6 cellular contexts compared by ENCODE assay signal in the genomic region with DNA sequence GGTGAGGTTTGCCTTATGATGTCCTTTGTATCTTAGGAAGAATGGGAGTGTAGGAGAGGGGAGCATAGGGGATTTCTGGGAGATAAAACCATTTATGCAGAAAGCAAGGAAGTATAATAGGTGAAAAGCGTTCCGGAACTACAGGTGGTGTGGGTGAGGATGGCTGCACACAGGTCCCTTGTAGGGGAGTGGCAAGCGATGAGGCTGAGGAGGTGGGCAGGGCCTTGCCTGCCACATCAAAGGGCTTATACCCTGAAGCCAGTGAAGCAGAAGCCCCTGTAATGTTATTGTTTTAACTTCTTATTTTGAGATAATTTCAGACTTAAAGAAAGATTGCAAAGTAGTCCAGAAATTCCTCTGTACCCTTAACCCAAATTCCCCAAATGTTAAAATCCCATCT.
A peak's percentile ranks its signal among the peaks of the same experiment; 100 is the strongest.
DNase-seq lines count a peak whose midpoint lies in the region; ATAC-seq and TF ChIP-seq lines count a peak whose summit lies in the region.
"Not testable (repeated sequence)": the region's sequence is repeated elsewhere in the genome, so short reads cannot be mapped to it uniquely, and the experiment has no call there.

No MANE protein-coding gene starts in this region.

- peak; percentile 51 for ATAC-seq in CD8-positive, alpha-beta T cell
- ATAC-seq in DND-41 (ENCODE audit: insufficient read depth, low read depth), result peak; percentile 76; the same call in 2 of the 3 replicates
- peak; percentile 66 for ATAC-seq in activated CD8-positive, alpha-beta T cell treated with anti-CD3 and anti-CD28 coated beads, Interleukin-2, amount 10 ng/mL, durations not matched to agents 7 days and 5 days
- ATAC-seq in activated naive CD8-positive, alpha-beta T cell treated with anti-CD3 and anti-CD28 coated beads, Interleukin-2, amount 10 ng/mL, durations not matched to agents 7 days and 5 days (ENCODE audit: low read depth), result peak; percentile 74
- ATAC-seq in naive thymus-derived CD8-positive, alpha-beta T cell, result peak; percentile 68 to 83
- ATAC-seq in stimulated activated naive CD8-positive, alpha-beta T cell treated with anti-CD3 and anti-CD28 coated beads, Interleukin-15, amount 100 ng/mL, for 72 hours, result peak; percentile 41

- H2AFZ ChIP-seq in DND-41 (ENCODE audit: low read depth, low read length), result not testable (repeated sequence)

- not testable (repeated sequence) for H3K79me2 ChIP-seq in DND-41 (ENCODE audit: insufficient read depth, low read length)

- not testable (repeated sequence) for H3K27ac Mint-ChIP-seq in CD8-positive, alpha-beta T cell; activated CD8-positive, alpha-beta T cell treated with anti-CD3 and anti-CD28 coated beads, Interleukin-2, amount 10 ng/mL, durations not matched to agents 7 days and 5 days; activated naive CD8-positive, alpha-beta T cell treated with anti-CD3 and anti-CD28 coated beads, Interleukin-2, amount 10 ng/mL, durations not matched to agents 7 days and 5 days; naive thymus-derived CD8-positive, alpha-beta T cell; stimulated activated naive CD8-positive, alpha-beta T cell treated with anti-CD3 and anti-CD28 coated beads, Interleukin-15, amount 100 ng/mL, for 72 hours

- not testable (repeated sequence) for H3K27me3 Mint-ChIP-seq in CD8-positive, alpha-beta T cell (ENCODE audit: low read depth); activated CD8-positive, alpha-beta T cell treated with anti-CD3 and anti-CD28 coated beads, Interleukin-2, amount 10 ng/mL, durations not matched to agents 7 days and 5 days (ENCODE audit: low read depth); activated naive CD8-positive, alpha-beta T cell treated with anti-CD3 and anti-CD28 coated beads, Interleukin-2, amount 10 ng/mL, durations not matched to agents 7 days and 5 days; naive thymus-derived CD8-positive, alpha-beta T cell; stimulated activated naive CD8-positive, alpha-beta T cell treated with anti-CD3 and anti-CD28 coated beads, Interleukin-15, amount 100 ng/mL, for 72 hours

- H3K36me3 ChIP-seq in CD8-positive, alpha-beta T cell (ENCODE audit: insufficient read depth, low read length); DND-41 (ENCODE audit: insufficient read depth, low read length): not testable (repeated sequence)

- H3K27ac ChIP-seq in CD8-positive, alpha-beta T cell (ENCODE audit: low read depth, low read length); DND-41 (ENCODE audit: low read length): not testable (repeated sequence)

- not testable (repeated sequence) for H3K9me3 ChIP-seq in CD8-positive, alpha-beta T cell (ENCODE audit: low read length); DND-41 (ENCODE audit: insufficient read depth, low read length, severe bottlenecking)

- not testable (repeated sequence) for H3K4me2 ChIP-seq in DND-41 (ENCODE audit: insufficient read depth, low read length)

- H3K4me3 ChIP-seq in CD8-positive, alpha-beta T cell (ENCODE audit: low read depth, low read length); DND-41 (ENCODE audit: low read depth in 1 of 2, low read length in 2 of 2): not testable (repeated sequence)

- POLR2A ChIA-PET in CD8-positive, alpha-beta T cell (lab: Charles Lee); activated CD8-positive, alpha-beta T cell treated with anti-CD3 and anti-CD28 coated beads, Interleukin-2, amount 10 ng/mL, durations not matched to agents 7 days and 5 days (lab: Charles Lee); activated naive CD8-positive, alpha-beta T cell treated with anti-CD3 and anti-CD28 coated beads, Interleukin-2, amount 10 ng/mL, durations not matched to agents 7 days and 5 days (lab: Charles Lee); naive thymus-derived CD8-positive, alpha-beta T cell (lab: Charles Lee): not testable (repeated sequence)

- intact Hi-C loops in CD8-positive, alpha-beta T cell (cut with DNase I, micrococcal nuclease), result not testable (repeated sequence)

- CTCF ChIA-PET in CD8-positive, alpha-beta T cell (lab: Charles Lee); activated CD8-positive, alpha-beta T cell treated with anti-CD3 and anti-CD28 coated beads, Interleukin-2, amount 10 ng/mL, durations not matched to agents 7 days and 5 days (lab: Charles Lee): not testable (repeated sequence)

- H3K9me3 Mint-ChIP-seq in CD8-positive, alpha-beta T cell; activated CD8-positive, alpha-beta T cell treated with anti-CD3 and anti-CD28 coated beads, Interleukin-2, amount 10 ng/mL, durations not matched to agents 7 days and 5 days (ENCODE audit: insufficient read depth); activated naive CD8-positive, alpha-beta T cell treated with anti-CD3 and anti-CD28 coated beads, Interleukin-2, amount 10 ng/mL, durations not matched to agents 7 days and 5 days; naive thymus-derived CD8-positive, alpha-beta T cell; stimulated activated naive CD8-positive, alpha-beta T cell treated with anti-CD3 and anti-CD28 coated beads, Interleukin-15, amount 100 ng/mL, for 72 hours: not testable (repeated sequence)

- H4K20me1 ChIP-seq in DND-41 (ENCODE audit: insufficient read depth, low read length), result not testable (repeated sequence)

- H3K4me3 Mint-ChIP-seq in CD8-positive, alpha-beta T cell; activated CD8-positive, alpha-beta T cell treated with anti-CD3 and anti-CD28 coated beads, Interleukin-2, amount 10 ng/mL, durations not matched to agents 7 days and 5 days; activated naive CD8-positive, alpha-beta T cell treated with anti-CD3 and anti-CD28 coated beads, Interleukin-2, amount 10 ng/mL, durations not matched to agents 7 days and 5 days; naive thymus-derived CD8-positive, alpha-beta T cell; stimulated activated naive CD8-positive, alpha-beta T cell treated with anti-CD3 and anti-CD28 coated beads, Interleukin-15, amount 100 ng/mL, for 72 hours: not testable (repeated sequence)

- H3K4me1 Mint-ChIP-seq in CD8-positive, alpha-beta T cell (ENCODE audit: low read depth); activated CD8-positive, alpha-beta T cell treated with anti-CD3 and anti-CD28 coated beads, Interleukin-2, amount 10 ng/mL, durations not matched to agents 7 days and 5 days (ENCODE audit: low read depth); activated naive CD8-positive, alpha-beta T cell treated with anti-CD3 and anti-CD28 coated beads, Interleukin-2, amount 10 ng/mL, durations not matched to agents 7 days and 5 days; naive thymus-derived CD8-positive, alpha-beta T cell; stimulated activated naive CD8-positive, alpha-beta T cell treated with anti-CD3 and anti-CD28 coated beads, Interleukin-15, amount 100 ng/mL, for 72 hours: not testable (repeated sequence)

- not testable (repeated sequence) for DNase-seq in CD8-positive, alpha-beta T cell; DND-41; activated CD8-positive, alpha-beta T cell treated with anti-CD3 and anti-CD28 coated beads, Interleukin-2, amount 10 ng/mL, durations not matched to agents 7 days and 5 days; activated naive CD8-positive, alpha-beta T cell treated with anti-CD3 and anti-CD28 coated beads, Interleukin-2, amount 10 ng/mL, durations not matched to agents 7 days and 5 days; naive thymus-derived CD8-positive, alpha-beta T cell; stimulated activated naive CD8-positive, alpha-beta T cell treated with anti-CD3 and anti-CD28 coated beads, Interleukin-15, amount 100 ng/mL, for 72 hours

- H3K36me3 Mint-ChIP-seq in CD8-positive, alpha-beta T cell; activated CD8-positive, alpha-beta T cell treated with anti-CD3 and anti-CD28 coated beads, Interleukin-2, amount 10 ng/mL, durations not matched to agents 7 days and 5 days (ENCODE audit: low read depth); activated naive CD8-positive, alpha-beta T cell treated with anti-CD3 and anti-CD28 coated beads, Interleukin-2, amount 10 ng/mL, durations not matched to agents 7 days and 5 days; naive thymus-derived CD8-positive, alpha-beta T cell: not testable (repeated sequence)

- TF ChIP-seq CTCF in CD8-positive, alpha-beta T cell (IDR thresholded peaks at IDR 0.05); DND-41 (IDR thresholded peaks at IDR 0.05; ENCODE audit: borderline replicate concordance, extremely low read depth, low read length, poor library complexity, severe bottlenecking): not testable (repeated sequence)

- H3K9ac ChIP-seq in DND-41 (ENCODE audit: low read depth, low read length), result not testable (repeated sequence)

- not testable (repeated sequence) for H3K4me1 ChIP-seq in CD8-positive, alpha-beta T cell (ENCODE audit: insufficient read depth, low read length); DND-41 (ENCODE audit: insufficient read depth, low read length)

- not testable (repeated sequence) for H3K27me3 ChIP-seq in CD8-positive, alpha-beta T cell (ENCODE audit: insufficient read depth, low read length); DND-41 (ENCODE audit: insufficient read depth, low read length, poor library complexity)
